8 cellular contexts compared by ENCODE assay signal in the genomic region with DNA sequence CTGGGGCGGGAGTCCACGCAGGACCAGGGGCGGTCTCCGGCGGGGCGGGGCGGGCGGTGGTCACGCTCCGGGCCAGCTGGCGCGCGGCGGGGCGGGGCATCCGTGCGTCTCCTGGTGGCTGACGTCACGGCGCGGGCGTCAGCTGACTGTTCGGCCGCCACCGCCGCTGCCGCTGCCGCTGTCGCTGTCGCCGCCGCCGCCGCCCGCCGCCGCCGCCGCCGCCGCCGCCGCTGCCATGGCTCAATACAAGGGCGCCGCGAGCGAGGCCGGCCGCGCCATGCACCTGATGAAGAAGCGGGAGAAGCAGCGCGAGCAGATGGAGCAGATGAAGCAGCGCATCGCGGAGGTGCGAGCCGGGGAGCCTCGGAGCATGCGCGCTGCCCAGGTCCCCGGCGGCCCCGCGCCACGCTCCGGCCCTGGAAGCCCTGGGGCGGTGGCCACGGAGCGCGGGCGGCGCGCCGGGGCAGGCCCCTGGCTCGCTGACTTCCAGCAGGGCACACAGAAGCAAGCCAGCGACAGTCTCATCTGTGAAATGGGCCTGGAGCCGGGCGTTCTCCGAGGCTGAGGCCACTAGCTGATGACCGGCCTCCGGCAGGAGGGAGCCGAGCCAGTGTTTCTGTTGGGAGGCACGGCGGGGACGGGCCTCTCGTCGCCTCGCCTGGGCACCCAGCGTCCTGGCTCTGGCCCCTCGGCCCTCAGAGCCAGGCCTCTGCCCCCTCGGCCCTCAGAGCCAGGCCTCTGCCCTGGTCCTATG. TPM values are rescaled to one million over a fixed set of nuclear protein-coding genes. Genes with fewer than 3 reads are reported as not detected.
DNase-seq lines count a peak whose midpoint lies in the region; ATAC-seq and TF ChIP-seq lines count a peak whose summit lies in the region.

TSS of gene FAM50A (plus strand) at position 141 of the 754 bp plus-strand sequence. CDS start at position 236, 95 bp downstream.

- H3K4me3 Mint-ChIP-seq in activated T-helper 2 cell treated with anti-CD3 and anti-CD28 coated beads, Interferon-gamma antibody, Interleukin-2, Interleukin-4, amounts not matched to agents 10 μg/mL and 5 μg/mL and 100 μg/mL, durations not matched to agents 14 hours and 24 hours and 36 hours (ENCODE audit: low read depth), result peak within 1 kb of the TSS; percentile 75
- peak within 1 kb of the TSS; percentile 67 for H3K4me3 Mint-ChIP-seq in natural killer cell

- no peaks in the 10 kb centered on the region for H3K27me3 Mint-ChIP-seq in activated T-helper 2 cell treated with anti-CD3 and anti-CD28 coated beads, Interferon-gamma antibody, Interleukin-2, Interleukin-4, amounts not matched to agents 10 μg/mL and 5 μg/mL and 100 μg/mL, durations not matched to agents 14 hours and 24 hours and 36 hours (ENCODE audit: low read depth)
- no peaks in the 10 kb centered on the region for H3K27me3 Mint-ChIP-seq in natural killer cell (ENCODE audit: low read depth in 2 of 2)

- H3K9me3 Mint-ChIP-seq in activated T-helper 2 cell treated with anti-CD3 and anti-CD28 coated beads, Interferon-gamma antibody, Interleukin-2, Interleukin-4, amounts not matched to agents 10 μg/mL and 5 μg/mL and 100 μg/mL, durations not matched to agents 14 hours and 24 hours and 36 hours, result no peaks in the 10 kb centered on the region
- H3K9me3 Mint-ChIP-seq in natural killer cell, result no peaks in the 10 kb centered on the region

- TF ChIP-seq POLR2A in GM19099 (IDR thresholded peaks at IDR 0.05; ENCODE audit: extremely low read depth, insufficient read length, low read depth), result peak; percentile 4

- peaks cover 3% of the 10 kb centered on the region for H3K4me1 Mint-ChIP-seq in activated T-helper 2 cell treated with anti-CD3 and anti-CD28 coated beads, Interferon-gamma antibody, Interleukin-2, Interleukin-4, amounts not matched to agents 10 μg/mL and 5 μg/mL and 100 μg/mL, durations not matched to agents 14 hours and 24 hours and 36 hours (ENCODE audit: low read depth)
- H3K4me1 Mint-ChIP-seq in natural killer cell, result peaks cover 0 to 8% of the 10 kb centered on the region in 2 donors

- H3K36me3 Mint-ChIP-seq in activated T-helper 2 cell treated with anti-CD3 and anti-CD28 coated beads, Interferon-gamma antibody, Interleukin-2, Interleukin-4, amounts not matched to agents 10 μg/mL and 5 μg/mL and 100 μg/mL, durations not matched to agents 14 hours and 24 hours and 36 hours (ENCODE audit: low read depth), result peaks cover 27% of the 10 kb centered on the region
- no peaks in the 10 kb centered on the region for H3K36me3 Mint-ChIP-seq in natural killer cell

- ATAC-seq in HG03439 (IDR thresholded peaks at IDR 0.05; ENCODE audit: unreplicated experiment) (peak; percentile 56), natural killer cell (peak; percentile 92 to 93 (median 93))

- DNase-seq in BE2C (peak; percentile 78), OCI-M1 (lab: John Stamatoyannopoulos, UW) (peak; percentile 74), fibroblast of mammary gland (ENCODE audit: low read depth) (peak; percentile 43), natural killer cell (peak; percentile 74), stromal cell of bone marrow (ENCODE audit: low read depth) (peak; percentile 39)
- peak; percentile 64 for DNase-seq in activated T-helper 2 cell treated with anti-CD3 and anti-CD28 coated beads, Interferon-gamma antibody, Interleukin-2, Interleukin-4, amounts not matched to agents 10 μg/mL and 5 μg/mL and 100 μg/mL, durations not matched to agents 14 hours and 24 hours and 36 hours (ENCODE audit: low spot score)

- intact Hi-C loops in activated T-helper 2 cell treated with anti-CD3 and anti-CD28 coated beads, Interferon-gamma antibody, Interleukin-2, Interleukin-4, amounts not matched to agents 10 μg/mL and 5 μg/mL and 100 μg/mL, durations not matched to agents 14 hours and 24 hours and 36 hours (cut with micrococcal nuclease), result loop anchor here (5.0 kb wide), 1 partner anchor 33 kb away; the partner anchor contains the start of gene LAGE3
- intact Hi-C loops in natural killer cell (cut with micrococcal nuclease), result loop anchor here (5.0 kb wide), 1 partner anchor 47 kb away; the partner anchor contains the start of gene RPL10

- H3K4me3 ChIP-seq in BE2C (ENCODE audit: low read depth, low read length) (peak within 1 kb of the TSS; percentile 67), fibroblast of mammary gland (ENCODE audit: control insufficient read depth, low read depth, low read length) (peak within 1 kb of the TSS; percentile 54)

- peaks cover 9% of the 10 kb centered on the region for H3K36me3 ChIP-seq in BE2C

- peak within 1 kb of the TSS; percentile 50 for H3K27ac Mint-ChIP-seq in activated T-helper 2 cell treated with anti-CD3 and anti-CD28 coated beads, Interferon-gamma antibody, Interleukin-2, Interleukin-4, amounts not matched to agents 10 μg/mL and 5 μg/mL and 100 μg/mL, durations not matched to agents 14 hours and 24 hours and 36 hours
- H3K27ac Mint-ChIP-seq in natural killer cell, result peak within 1 kb of the TSS; percentile 76 to 93

- no peaks in the 10 kb centered on the region for H3K27me3 ChIP-seq in BE2C

- H3K4me1 ChIP-seq in BE2C, result no peaks in the 10 kb centered on the region; the same call in 1 of the 2 replicates

- H3K9me3 ChIP-seq in BE2C, result no peaks in the 10 kb centered on the region

- TF ChIP-seq CTCF in BE2C (IDR thresholded peaks at IDR 0.05; ENCODE audit: low read depth, low read length) (no peak), fibroblast of mammary gland (conservative IDR thresholded peaks at IDR 0.05; ENCODE audit: control insufficient read depth, insufficient read depth, low read depth, low read length) (no peak), natural killer cell (IDR thresholded peaks at IDR 0.05) (no peak)

RNA-seq across cellular contexts. Expression of gene FAM50A, which starts in this region (rescaled TPM):
- 208 TPM for polyA plus RNA-seq in BE2C (2012; ENCODE audit: insufficient read depth, insufficient read length, low read depth)
- total RNA-seq in activated T-helper 2 cell treated with anti-CD3 and anti-CD28 coated beads, Interferon-gamma antibody, Interleukin-2, Interleukin-4, amounts not matched to agents 10 μg/mL and 5 μg/mL and 100 μg/mL, durations not matched to agents 14 hours and 24 hours and 36 hours, result 79.6 and 84.1 TPM in 2 replicates
- 10 to 100 TPM; 48.9 to 63.2 (median 54.1) TPM for total RNA-seq in natural killer cell

Comparison
In these comparisons a context has a peak if more than half of its experiments do, and no peak if none do; other contexts are left out.
1. Peak in every context shown above with its lines: DNase-seq, ATAC-seq and H3K4me3 ChIP-seq.